9 cellular contexts compared by ENCODE assay signal in the genomic region with DNA sequence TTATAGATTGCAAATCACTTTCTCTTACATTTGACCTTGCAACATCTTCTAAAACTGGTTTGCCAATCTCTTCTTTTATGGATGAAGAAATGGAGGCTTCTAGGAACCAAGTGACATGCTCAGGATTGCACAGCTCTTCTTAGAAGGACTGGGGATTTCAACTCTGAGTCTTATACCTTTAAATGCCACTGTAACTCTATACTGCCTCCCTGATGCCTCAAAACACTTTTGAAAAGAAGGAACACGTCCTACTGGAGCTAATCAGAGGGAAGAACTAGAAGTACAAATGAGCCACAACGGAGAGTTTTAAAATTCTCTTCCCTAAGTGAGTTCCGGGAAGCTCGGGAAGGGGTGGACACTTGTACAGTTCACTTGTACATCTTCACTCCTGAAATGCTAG. TPM values are rescaled to one million over a fixed set of nuclear protein-coding genes. Genes with fewer than 3 reads are reported as not detected.
DNase-seq lines count a peak whose midpoint lies in the region; ATAC-seq and TF ChIP-seq lines count a peak whose summit lies in the region.
"Had no signal": no experiment of that assay in that cellular context is flagged by ENCODE, and none has a peak within 500 bp of the region (broad histone marks: within the 10 kb centered on the region; RNA-seq: fewer than 3 reads in every experiment).

No MANE protein-coding gene starts in this region.

- no peaks in the 10 kb centered on the region for H3K9me3 Mint-ChIP-seq in chondrocyte (ENCODE audit: low read depth)
- no peaks in the 10 kb centered on the region for H3K9me3 Mint-ChIP-seq in mesothelial cell of epicardium

- H3K4me1 ChIP-seq in A673 (ENCODE audit: insufficient read depth, low read length, poor library complexity, severe bottlenecking) (no peaks in the 10 kb centered on the region), OCI-LY7 (ENCODE audit: insufficient read depth, low read length, poor library complexity, severe bottlenecking) (no peaks in the 10 kb centered on the region)

- TF ChIP-seq CTCF in A673 (conservative IDR thresholded peaks at IDR 0.05; ENCODE audit: low read depth, low read length) (no peak), chondrocyte (IDR thresholded peaks at IDR 0.05) (no peak), mesothelial cell of epicardium (IDR thresholded peaks at IDR 0.05; ENCODE audit: unreplicated experiment) (no peak), OCI-LY7 (conservative IDR thresholded peaks at IDR 0.05; ENCODE audit: low read length) (no peak)

- H3K4me3 ChIP-seq in A673 (ENCODE audit: low read depth, low read length, poor library complexity, severe bottlenecking) (peak overlapping the region; percentile 57), OCI-LY7 (ENCODE audit: low read depth, low read length, poor library complexity, severe bottlenecking) (no peak overlapping the region)

- DNase-seq in A673 (ENCODE audit: low spot score) (no peak), Kasumi-1 (lab: John Stamatoyannopoulos, UW) (peak; percentile 71 to 72), chondrocyte (ENCODE audit: low spot score) (no peak), mesothelial cell of epicardium (ENCODE audit: low spot score in 2 of 2, unreplicated experiment in 2 of 2) (no peak), retina (no peak), islet precursor cell (no peak), OCI-LY7 (ENCODE audit: low spot score) (no peak)
- DNase-seq: activated CD4-positive, alpha-beta T cell treated with anti-CD3 and anti-CD28 coated beads for 48 hours had no signal

- H4K20me1 ChIP-seq in OCI-LY7 (ENCODE audit: insufficient read depth, low read length) = no peaks in the 10 kb centered on the region

- H3K27me3 Mint-ChIP-seq in chondrocyte (ENCODE audit: low read depth) (peaks cover 16% of the 10 kb centered on the region), mesothelial cell of epicardium (ENCODE audit: low read depth) (peaks cover 49% of the 10 kb centered on the region)

- no peak for ATAC-seq in HG03135 (IDR thresholded peaks at IDR 0.05; ENCODE audit: unreplicated experiment)

- no TSS peak for BruUV-seq in A673 (replicated peaks; lab: Mats Ljungman, UMichigan)
- no TSS peak for BruUV-seq in OCI-LY7 (replicated peaks; lab: Mats Ljungman, UMichigan)

- POLR2A ChIA-PET in A673 (lab: Charles Lee; ENCODE audit: low non-redundant PET) (no interaction called here), OCI-LY7 (lab: Charles Lee) (no interaction called here)

- H3K4me3 Mint-ChIP-seq in chondrocyte (ENCODE audit: unreplicated experiment) (peak overlapping the region; percentile 91), mesothelial cell of epicardium (peak overlapping the region; percentile 82)

- peak overlapping the region; percentile 50 for H3K27ac Mint-ChIP-seq in chondrocyte (ENCODE audit: unreplicated experiment)
- H3K27ac Mint-ChIP-seq in mesothelial cell of epicardium = peak overlapping the region; percentile 39

- no peaks in the 10 kb centered on the region for H3K36me3 ChIP-seq in A673 (ENCODE audit: insufficient read depth, low read length, poor library complexity, severe bottlenecking)
- no peaks in the 10 kb centered on the region for H3K36me3 ChIP-seq in OCI-LY7 (ENCODE audit: insufficient read depth, low read length)

- H3K9me2 ChIP-seq in OCI-LY7 (ENCODE audit: insufficient read depth, low read length) = no peaks in the 10 kb centered on the region; the same call in 1 of the 2 replicates

- H3K79me2 ChIP-seq in OCI-LY7 (ENCODE audit: insufficient read depth, low read depth, low read length) = no peaks in the 10 kb centered on the region

- no peak overlapping the region for H3K27ac ChIP-seq in A673 (ENCODE audit: low read depth, low read length, poor library complexity, severe bottlenecking)
- H3K27ac ChIP-seq in OCI-LY7 (ENCODE audit: low read depth, low read length, poor library complexity, severe bottlenecking) = no peak overlapping the region

- intact Hi-C loops in A673 (cut with micrococcal nuclease; ENCODE audit: unreplicated experiment) = no loop called here
- intact Hi-C loops in OCI-LY7 (cut with micrococcal nuclease; ENCODE audit: unreplicated experiment) = no loop called here

- H3K27me3 ChIP-seq in A673 (replicated peaks; ENCODE audit: insufficient read depth, low read depth, low read length, poor library complexity) = no peaks in the 10 kb centered on the region

- H3K4me1 Mint-ChIP-seq in chondrocyte (ENCODE audit: low read depth) (peaks cover 22% of the 10 kb centered on the region), mesothelial cell of epicardium (peaks cover 35% of the 10 kb centered on the region)

- H2AFZ ChIP-seq in OCI-LY7 (ENCODE audit: low read length) = no peak overlapping the region

- H3K4me2 ChIP-seq in OCI-LY7 (ENCODE audit: low read length) = no peak overlapping the region

- H3K36me3 Mint-ChIP-seq in chondrocyte (ENCODE audit: low read depth) (no peaks in the 10 kb centered on the region), mesothelial cell of epicardium (no peaks in the 10 kb centered on the region)

- CTCF ChIA-PET in A673 (lab: Charles Lee) (no interaction called here), OCI-LY7 (lab: Charles Lee; ENCODE audit: unreplicated experiment) (no interaction called here)

- H3K9me3 ChIP-seq in A673 (ENCODE audit: low read depth, low read length, poor library complexity, severe bottlenecking) (no peaks in the 10 kb centered on the region), OCI-LY7 (ENCODE audit: low read length) (no peaks in the 10 kb centered on the region)

RNA-seq across cellular contexts. Expression of a gene that starts 1.0 kb away (rescaled TPM):
- total RNA-seq in A673 (2021) (0.44 and 0.52 TPM in 2 replicates), chondrocyte (4.7 to 5.7 TPM (median 5.2 TPM) in 3 replicates), mesothelial cell of epicardium (6.9 to 8.2 TPM (median 7.0 TPM) in 3 replicates), OCI-LY7 (2022) (not detected in 2 replicates)
- total RNA-seq in OCI-LY7 (2014; rRNA removed; shearing (Covaris generic)) = not detected in 2 replicates

Comparison
In these comparisons a context has a peak if more than half of its experiments do, and no peak if none do; other contexts are left out.
1. DNase-seq: peak in Kasumi-1 (2 of 2); none in A673 (single experiment), chondrocyte (single experiment), mesothelial cell of epicardium (0 of 2), retina (single experiment), islet precursor cell (single experiment) and OCI-LY7 (single experiment).